34 cellular contexts compared by ENCODE assay signal in the genomic region with DNA sequence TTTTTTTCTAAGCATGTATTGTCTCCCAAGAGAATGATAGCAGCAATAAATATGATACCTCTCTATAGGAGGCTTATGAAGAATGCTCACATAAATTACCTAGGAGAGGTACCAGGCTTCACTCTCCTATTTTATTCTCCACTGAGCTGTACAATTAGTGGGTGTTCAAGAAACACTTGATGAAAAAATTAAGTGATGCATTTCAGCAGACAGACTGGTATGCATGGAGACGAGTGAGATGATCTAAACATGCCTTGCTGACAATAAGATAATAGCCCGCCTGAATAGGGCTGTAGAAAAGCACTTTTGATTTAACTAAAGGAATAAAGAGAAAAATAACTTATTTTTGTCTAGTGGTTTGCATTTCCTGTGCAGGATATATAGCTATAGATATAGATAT.
"Had no signal": no experiment of that assay in that cellular context is flagged by ENCODE, and none has a peak within 500 bp of the region (broad histone marks: within the 10 kb centered on the region; RNA-seq: fewer than 3 reads in every experiment).

No MANE protein-coding gene starts in this region.

- H3K9ac ChIP-seq: KMS-11 had no signal

- H3K36me3 ChIP-seq: MG63 had no signal

- H3K9me3 ChIP-seq: MG63 had no signal

- H3K4me3 ChIP-seq: MG63 had no signal

- H3K27ac ChIP-seq: KMS-11 had no signal

- H3K27me3 ChIP-seq: MG63 had no signal

- DNase-seq: Karpas-422, Kasumi-1, MG63, MM.1S, MV-4-11, NCI-H1048, NCI-H1092, NCI-H1092 treated with DMSO at 0.1 percent for 48 hours, NCI-H1105, NCI-H1105 treated with DMSO at 0.1 percent for 48 hours, NCI-H1417, NCI-H1417 treated with DMSO at 0.1 percent for 48 hours, NCI-H1436, NCI-H1436 treated with DMSO at 0.1 percent for 48 hours, NCI-H146, NCI-H1694, NCI-H1694 treated with DMSO at 0.1 percent for 48 hours, NCI-H187, NCI-H187 treated with DMSO at 0.1 percent for 48 hours, NCI-H1930, NCI-H2029, NCI-H2029 treated with DMSO at 0.1 percent for 48 hours, NCI-H2081, NCI-H2081 treated with DMSO at 0.1 percent for 48 hours, NCI-H2107, NCI-H2171, NCI-H2171 treated with DMSO at 0.1 percent for 48 hours, NCI-H2227 treated with DMSO at 0.1 percent for 48 hours, NCI-H226, NCI-H345, NCI-H446, NCI-H446 treated with DMSO at 0.1 percent for 48 hours, NCI-H510A had no signal

- H3K4me2 ChIP-seq: KMS-11 had no signal
